ENCODE assay signal across 13 cellular contexts in genomic region chr16:24151482-24151939, GRCh38.
A peak's percentile ranks its signal among the peaks of the same experiment; 100 is the strongest.
DNase-seq lines count a peak whose midpoint lies in the region; ATAC-seq, FAIRE-seq and TF ChIP-seq lines count a peak whose summit lies in the region.
"Had no signal": no experiment of that assay in that cellular context is flagged by ENCODE, and none has a peak within 500 bp of the region (broad histone marks: within the 10 kb centered on the region; RNA-seq: fewer than 3 reads in every experiment).

No MANE protein-coding gene starts in this region.

- TF ChIP-seq EP300 in K562 (IDR thresholded peaks at IDR 0.05; ENCODE audit: low read length) (no peak), suprapubic skin (IDR thresholded peaks at IDR 0.05) (no peak)

- H3K27me3 ChIP-seq in K562 (ENCODE audit: control insufficient read depth in 2 of 2, insufficient read depth in 2 of 2, low read length in 2 of 2): no peaks in the 10 kb centered on the region
- no peaks in the 10 kb centered on the region for H3K27me3 ChIP-seq in left ventricle myocardium inferior (ENCODE audit: low read depth)
- no peaks in the 10 kb centered on the region for H3K27me3 ChIP-seq in suprapubic skin

- peaks cover 19% of the 10 kb centered on the region for H3K4me1 Mint-ChIP-seq in T-helper 2 cell treated with Interferon-gamma antibody and Interleukin-4, amounts not matched to agents 5 μg/mL and 100 μg/mL, for 36 hours (ENCODE audit: low read depth)

- peak; percentile 9 for DNase-seq in NCI-H345 (lab: John Stamatoyannopoulos, UW)
- DNase-seq in NCI-H345 treated with DMSO at 0.1 percent for 48 hours (lab: John Stamatoyannopoulos, UW; ENCODE audit: unreplicated experiment): no peak
- DNase-seq in T-helper 2 cell treated with Interferon-gamma antibody and Interleukin-4, amounts not matched to agents 5 μg/mL and 100 μg/mL, for 36 hours (ENCODE audit: low spot score): peak; percentile 44
- no peak for DNase-seq in K562 (ENCODE audit: extremely low read depth in 1 of 4, low spot score in 3 of 4)
- DNase-seq in stimulated activated CD8-positive, alpha-beta memory T cell treated with anti-CD3 and anti-CD28 coated beads, Interleukin-4, amount 100 ng/mL, for 48 hours: peak; percentile 36
- no peak for DNase-seq in left ventricle myocardium inferior
- DNase-seq in HuH-7 (ENCODE audit: low spot score): no peak
- no peak for DNase-seq in suprapubic skin (ENCODE audit: low spot score in 2 of 2)
- DNase-seq: ACHN, aorta, erythroblast, left cardiac atrium, right cardiac atrium had no signal

- no peaks in the 10 kb centered on the region; the same call in 2 of the 3 replicates for H3K79me2 ChIP-seq in K562 (ENCODE audit: control insufficient read depth, insufficient read depth, low read length)

- intact Hi-C loops in K562 (cut with micrococcal nuclease) (no loop called here), left ventricle myocardium inferior (cut with micrococcal nuclease) (no loop called here)

- no peaks in the 10 kb centered on the region for H3K9me1 ChIP-seq in K562 (ENCODE audit: control insufficient read depth, insufficient read depth, low read length)

- peaks cover 79% of the 10 kb centered on the region; the same call in 2 of the 3 replicates for H3K36me3 ChIP-seq in K562 (ENCODE audit: control insufficient read depth, insufficient read depth, low read length)
- H3K36me3 ChIP-seq in left ventricle myocardium inferior: no peaks in the 10 kb centered on the region
- H3K36me3 ChIP-seq in suprapubic skin: no peaks in the 10 kb centered on the region

- BruUV-seq in K562 (replicated peaks; lab: Mats Ljungman, UMichigan): no TSS peak

- H3K9me3 ChIP-seq in K562 (replicated peaks; ENCODE audit: control insufficient read depth, insufficient read depth, low read depth, low read length) (no peaks in the 10 kb centered on the region), left ventricle myocardium inferior (replicated peaks) (no peaks in the 10 kb centered on the region), suprapubic skin (no peaks in the 10 kb centered on the region)

- H3K4me2 ChIP-seq in K562 (ENCODE audit: insufficient read depth, low read length): no peak overlapping the region

- 84% methylated on average over 5 of the region's 5 CpGs for WGBS in K562 (ENCODE audit: insufficient coverage, low coverage, missing lambda C conversion rate)
- 48% methylated on average over 5 of the region's 5 CpGs for WGBS in suprapubic skin

- H3K4me1 ChIP-seq in K562 (replicated peaks in 1 of 2; ENCODE audit: control insufficient read depth in 2 of 2, insufficient read depth in 2 of 2, low read length in 2 of 2) (no peaks in the 10 kb centered on the region), left ventricle myocardium inferior (peaks cover 7% of the 10 kb centered on the region), suprapubic skin (no peaks in the 10 kb centered on the region)

- H3K4me3 ChIP-seq in K562 (no peak overlapping the region), left ventricle myocardium inferior (no peak overlapping the region), suprapubic skin (no peak overlapping the region)

- H3K9me3 Mint-ChIP-seq in T-helper 2 cell treated with Interferon-gamma antibody and Interleukin-4, amounts not matched to agents 5 μg/mL and 100 μg/mL, for 36 hours: peaks cover 3% of the 10 kb centered on the region

- no peak for TF ChIP-seq POLR2A in K562 (conservative IDR thresholded peaks at IDR 0.05)
- TF ChIP-seq POLR2A in suprapubic skin (IDR thresholded peaks at IDR 0.05): no peak

- peak overlapping the region; percentile 27 for H3K4me3 Mint-ChIP-seq in T-helper 2 cell treated with Interferon-gamma antibody and Interleukin-4, amounts not matched to agents 5 μg/mL and 100 μg/mL, for 36 hours

- no peak for TF ChIP-seq RAD21 in K562 (CRISPR knock-in tag; conservative IDR thresholded peaks at IDR 0.05 in 1 of 2, IDR thresholded peaks at IDR 0.05 in 1 of 2)

- no peak overlapping the region for H3K9ac ChIP-seq in K562 (ENCODE audit: insufficient read depth in 1 of 2, low read depth in 2 of 2, low read length in 2 of 2)

- in situ Hi-C loops in K562 (cut with MboI): no loop called here

- TF ChIP-seq CTCF in K562 (IDR thresholded peaks at IDR 0.05 in 2 of 3, conservative IDR thresholded peaks at IDR 0.05 in 1 of 3; ENCODE audit: insufficient read depth in 2 of 3, low read depth in 1 of 3, low read length in 3 of 3) (no peak), left ventricle myocardium inferior (IDR thresholded peaks at IDR 0.05; ENCODE audit: borderline replicate concordance) (no peak), suprapubic skin (IDR thresholded peaks at IDR 0.05) (no peak)

- H3K27ac Mint-ChIP-seq in T-helper 2 cell treated with Interferon-gamma antibody and Interleukin-4, amounts not matched to agents 5 μg/mL and 100 μg/mL, for 36 hours: peak overlapping the region; percentile 65

- CTCF ChIA-PET in K562 (lab: Yijun Ruan, JAX; ENCODE audit: low intra/inter-chr PET ratio): no interaction called here

- H2AFZ ChIP-seq in K562 (ENCODE audit: low read depth, low read length): no peak overlapping the region

- H4K20me1 ChIP-seq in K562 (replicated peaks; ENCODE audit: control insufficient read depth, insufficient read depth, low read length): no peaks in the 10 kb centered on the region

- no peak overlapping the region for H3K27ac ChIP-seq in K562 (ENCODE audit: extremely low read depth, low read depth, low read length)
- no peak overlapping the region for H3K27ac ChIP-seq in left ventricle myocardium inferior (replicated peaks)
- H3K27ac ChIP-seq in suprapubic skin: no peak overlapping the region

- POLR2A ChIA-PET in K562 (lab: Yijun Ruan, JAX): interaction anchor here (0.7 kb wide), 1 partner anchor 54 kb away, joined by 3 read pairs; no protein-coding TSS in a partner anchor

- peaks cover 30% of the 10 kb centered on the region for H3K36me3 Mint-ChIP-seq in T-helper 2 cell treated with Interferon-gamma antibody and Interleukin-4, amounts not matched to agents 5 μg/mL and 100 μg/mL, for 36 hours (ENCODE audit: low read depth)

- no peak for FAIRE-seq in K562 (lab: Jason Lieb, UNC)

- H3K27me3 Mint-ChIP-seq in T-helper 2 cell treated with Interferon-gamma antibody and Interleukin-4, amounts not matched to agents 5 μg/mL and 100 μg/mL, for 36 hours (ENCODE audit: low read depth): no peaks in the 10 kb centered on the region

- no peak for ATAC-seq in K562

TF ChIP-seq in K562, 482 proteins besides CTCF, POLR2A, EP300 and RAD21 (continues in another document):
- TF ChIP-seq TFAP4 (CRISPR knock-in tag; IDR thresholded peaks at IDR 0.05; ENCODE audit: borderline replicate concordance) (no peak), KDM4B (IDR thresholded peaks at IDR 0.05; ENCODE audit: borderline replicate concordance in 2 of 2, low read depth in 1 of 2) (no peak), ARID1B (IDR thresholded peaks at IDR 0.05) (no peak), KDM1A (IDR thresholded peaks at IDR 0.05) (peak in 1 of 2 experiments; percentile 40; a peak in 1 of 4 replicates), C11orf30 (IDR thresholded peaks at IDR 0.05; ENCODE audit: low read depth) (no peak), MTA1 (IDR thresholded peaks at IDR 0.05; ENCODE audit: borderline replicate concordance) (no peak), UBTF (IDR thresholded peaks at IDR 0.05; ENCODE audit: borderline replicate concordance in 1 of 2, low read depth in 2 of 2, low read length in 2 of 2) (no peak), CBX3 (IDR thresholded peaks at IDR 0.05; ENCODE audit: borderline replicate concordance in 1 of 2, low read length in 2 of 2) (no peak), FUS (optimal IDR thresholded peaks at IDR 0.05; ENCODE audit: low read depth, low read length) (no peak), IRF2 (CRISPR knock-in tag; IDR thresholded peaks at IDR 0.05) (no peak), SUPT5H (IDR thresholded peaks at IDR 0.05) (no peak), HIVEP1 (CRISPR knock-in tag; IDR thresholded peaks at IDR 0.05) (no peak), MYC (IDR thresholded peaks at IDR 0.05; ENCODE audit: low read depth, low read length) (no peak), MYC (CRISPR knock-in tag; IDR thresholded peaks at IDR 0.05; ENCODE audit: borderline replicate concordance, low read depth) (no peak), ZNF75A (CRISPR knock-in tag; IDR thresholded peaks at IDR 0.05) (no peak), RBM25 (IDR thresholded peaks at IDR 0.05; ENCODE audit: low read depth, low read length, severe bottlenecking) (peak; percentile 29)

Comparison
In these comparisons a context has a peak if more than half of its experiments do, and no peak if none do; other contexts are left out.
1. DNase-seq: peak in NCI-H345 (single experiment), T-helper 2 cell treated with Interferon-gamma antibody and Interleukin-4, amounts not matched to agents 5 μg/mL and 100 μg/mL, for 36 hours (single experiment) and stimulated activated CD8-positive, alpha-beta memory T cell treated with anti-CD3 and anti-CD28 coated beads, Interleukin-4, amount 100 ng/mL, for 48 hours (single experiment); none in NCI-H345 treated with DMSO at 0.1 percent for 48 hours (single experiment), K562 (0 of 4), left ventricle myocardium inferior (single experiment), HuH-7 (single experiment) and suprapubic skin (0 of 2).